ENCODE assay signal across 30 cellular contexts in the genomic region with DNA sequence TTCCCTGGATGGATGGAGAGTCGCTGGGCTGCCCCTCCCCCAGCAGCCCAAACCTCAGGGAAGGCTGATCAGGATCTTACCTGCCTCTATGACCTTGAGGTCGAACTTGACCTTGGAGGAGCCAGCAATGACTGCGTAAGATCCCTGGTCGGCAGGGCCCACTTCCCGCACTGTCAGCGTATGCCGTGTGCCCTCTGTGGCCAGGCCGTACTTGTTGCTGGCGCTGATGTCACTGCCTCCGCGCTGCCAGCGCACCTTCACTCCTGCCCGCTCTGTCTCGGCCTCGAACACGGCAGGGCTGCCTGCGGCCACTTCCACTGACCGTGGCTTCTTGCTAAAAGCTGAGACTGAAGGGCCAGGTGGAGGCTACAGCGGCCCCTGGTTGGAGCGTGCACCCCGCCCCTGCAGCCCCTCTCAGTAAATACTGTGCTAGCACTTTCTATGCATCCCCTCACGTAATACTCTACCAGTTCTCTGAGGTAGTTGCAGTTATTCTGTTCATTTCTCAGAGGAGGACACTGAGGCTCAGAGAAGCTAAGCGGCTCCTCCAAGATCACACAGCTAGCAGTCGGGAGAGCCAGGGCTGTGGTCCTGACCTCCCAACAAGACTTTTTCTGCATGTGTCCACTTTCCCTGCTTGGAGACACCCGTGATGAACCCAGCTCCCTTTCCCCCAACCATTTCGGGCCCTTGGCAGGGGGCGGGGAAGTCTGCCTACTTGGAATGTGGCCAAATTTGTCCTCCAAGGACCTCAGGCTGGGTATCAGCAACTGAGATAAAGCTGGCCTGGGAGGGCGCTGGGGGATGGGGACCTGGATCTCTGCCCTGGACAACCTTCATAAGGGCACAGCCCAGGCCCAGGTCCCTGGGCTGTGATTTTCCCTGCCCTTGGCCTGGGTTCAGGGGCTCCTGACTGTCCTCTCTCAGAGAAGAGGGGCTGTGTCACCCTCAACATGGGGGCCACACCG. TPM values are rescaled to one million over a fixed set of nuclear protein-coding genes. Genes with fewer than 3 reads are reported as not detected.
DNase-seq lines count a peak whose midpoint lies in the region; ATAC-seq and TF ChIP-seq lines count a peak whose summit lies in the region.
"Had no signal": no experiment of that assay in that cellular context is flagged by ENCODE, and none has a peak within 500 bp of the region (broad histone marks: within the 10 kb centered on the region; RNA-seq: fewer than 3 reads in every experiment).

No MANE protein-coding gene starts in this region.

- no peaks in the 10 kb centered on the region for H3K9me3 ChIP-seq in HUES48 (ENCODE audit: control insufficient read depth, insufficient read depth, low read length)
- no peaks in the 10 kb centered on the region for H3K9me3 ChIP-seq in testis
- H3K9me3 ChIP-seq: SJCRH30 had no signal

- H3K27ac ChIP-seq in HUES48 (ENCODE audit: low read depth, low read length), result no peak overlapping the region
- H3K27ac ChIP-seq in testis, result no peak overlapping the region
- H3K27ac ChIP-seq: neural progenitor cell, SJCRH30, skin epidermis had no signal

- peak overlapping the region; percentile 35 for H3K27ac Mint-ChIP-seq in memory B cell
- H3K27ac Mint-ChIP-seq: activated CD8-positive, alpha-beta T cell treated with anti-CD3 and anti-CD28 coated beads for 36 hours; activated naive CD4-positive, alpha-beta T cell treated with anti-CD3 and anti-CD28 coated beads, Interleukin-2, amount 50 U/mL, for 24 hours; activated T-helper 2 cell treated with anti-CD3 and anti-CD28 coated beads, Interferon-gamma antibody, Interleukin-2, Interleukin-4, amounts not matched to agents 10 μg/mL and 5 μg/mL and 100 μg/mL, durations not matched to agents 14 hours and 24 hours and 36 hours; CD4-positive, alpha-beta memory T cell; endodermal cell; neural progenitor cell had no signal

- 53 to 70% methylated on average over 15 to 29 of the region's 29 CpGs for WGBS in testis, 2 donors

- DNase-seq in Right ventricle myocardium inferior (ENCODE audit: missing footprints) (no peak), memory B cell (ENCODE audit: low spot score in 2 of 2) (no peak), testis (peak; percentile 52), C1 segment of cervical spinal cord (lab: John Stamatoyannopoulos, UW) (no peak), NOMO-1 (lab: John Stamatoyannopoulos, UW; ENCODE audit: unreplicated experiment in 2 of 2) (no peak)
- DNase-seq in activated CD4-positive, alpha-beta T cell treated with anti-CD3 and anti-CD28 coated beads for 1 hour, result no peak
- DNase-seq: activated CD4-positive, CD25-positive, alpha-beta regulatory T cell treated with anti-CD3 and anti-CD28 coated beads, Interleukin-2, amount 50 U/mL, for 72 hours; activated CD8-positive, alpha-beta T cell treated with anti-CD3 and anti-CD28 coated beads for 36 hours; anterior cingulate cortex; CD4-positive, alpha-beta memory T cell; cortex of kidney; endodermal cell; foreskin fibroblast; head of caudate nucleus; kidney glomerular epithelial cell; mammary epithelial cell; NCI-H1694; NCI-H2171 treated with DMSO at 0.1 percent for 48 hours; NCI-H524; T-helper 1 cell had no signal

- 0 out of 2 replicates have a peak overlapping the region, but pooled peaks have one; percentile 17 for H3K9ac ChIP-seq in HUES48 (ENCODE audit: low read depth, low read length)
- H3K9ac ChIP-seq: neural progenitor cell had no signal

- H3K4me3 ChIP-seq in HUES48 (ENCODE audit: low read depth, low read length) (no peak overlapping the region), testis (no peak overlapping the region)
- H3K4me3 ChIP-seq: GM12878, neural progenitor cell, SJCRH30, skin epidermis had no signal

- peaks cover 7% of the 10 kb centered on the region for H3K36me3 Mint-ChIP-seq in memory B cell
- H3K36me3 Mint-ChIP-seq: activated naive CD4-positive, alpha-beta T cell treated with anti-CD3 and anti-CD28 coated beads, Interleukin-2, amount 50 U/mL, for 24 hours; CD4-positive, alpha-beta memory T cell; neural progenitor cell; type B pancreatic cell had no signal

- H3K27me3 Mint-ChIP-seq in memory B cell, result no peaks in the 10 kb centered on the region
- H3K27me3 Mint-ChIP-seq: activated CD8-positive, alpha-beta T cell treated with anti-CD3 and anti-CD28 coated beads for 36 hours; activated naive CD4-positive, alpha-beta T cell treated with anti-CD3 and anti-CD28 coated beads, Interleukin-2, amount 50 U/mL, for 24 hours; CD4-positive, alpha-beta memory T cell; type B pancreatic cell had no signal

- H3K4me1 Mint-ChIP-seq in memory B cell, result no peaks in the 10 kb centered on the region
- H3K4me1 Mint-ChIP-seq: activated naive CD4-positive, alpha-beta T cell treated with anti-CD3 and anti-CD28 coated beads, Interleukin-2, amount 50 U/mL, for 24 hours; CD4-positive, alpha-beta memory T cell had no signal

- H3K27me3 ChIP-seq in HUES48 (ENCODE audit: control insufficient read depth, insufficient read depth, low read length) (no peaks in the 10 kb centered on the region), testis (no peaks in the 10 kb centered on the region)
- H3K27me3 ChIP-seq: neural progenitor cell had no signal

- ATAC-seq in Right ventricle myocardium inferior (peak; percentile 57), memory B cell (ENCODE audit: low read depth) (no peak)
- ATAC-seq: activated CD8-positive, alpha-beta T cell treated with anti-CD3 and anti-CD28 coated beads for 36 hours; esophagus mucosa; GM12878 had no signal

- H3K4me3 Mint-ChIP-seq in memory B cell, result no peak overlapping the region
- H3K4me3 Mint-ChIP-seq: activated CD8-positive, alpha-beta T cell treated with anti-CD3 and anti-CD28 coated beads for 36 hours; activated naive CD4-positive, alpha-beta T cell treated with anti-CD3 and anti-CD28 coated beads, Interleukin-2, amount 50 U/mL, for 24 hours; CD4-positive, alpha-beta memory T cell; endodermal cell; neural progenitor cell; type B pancreatic cell had no signal

- no peak for TF ChIP-seq POLR2A in testis (IDR thresholded peaks at IDR 0.05)

- TF ChIP-seq CTCF in testis (IDR thresholded peaks at IDR 0.05), result no peak

- H3K36me3 ChIP-seq in HUES48 (ENCODE audit: control insufficient read depth, insufficient read depth, low read length) (no peaks in the 10 kb centered on the region), testis (ENCODE audit: low read depth, missing control alignments) (no peaks in the 10 kb centered on the region)
- H3K36me3 ChIP-seq: neural progenitor cell, SJCRH30 had no signal

- intact Hi-C loops in Right ventricle myocardium inferior (cut with DNase I), result no loop called here
- intact Hi-C loops in testis (cut with DNase I; ENCODE audit: low total_unique reads), result loop anchor here (10.0 kb wide), 2 partner anchors 187 to 457 kb away; no protein-coding TSS in a partner anchor

- H3K4me1 ChIP-seq in HUES48 (ENCODE audit: control insufficient read depth, insufficient read depth, low read length) (peaks cover 6% of the 10 kb centered on the region), testis (peaks cover 6% of the 10 kb centered on the region)

- H3K9me3 Mint-ChIP-seq in memory B cell, result no peaks in the 10 kb centered on the region
- H3K9me3 Mint-ChIP-seq: activated CD8-positive, alpha-beta T cell treated with anti-CD3 and anti-CD28 coated beads for 36 hours; activated naive CD4-positive, alpha-beta T cell treated with anti-CD3 and anti-CD28 coated beads, Interleukin-2, amount 50 U/mL, for 24 hours; activated T-helper 2 cell treated with anti-CD3 and anti-CD28 coated beads, Interferon-gamma antibody, Interleukin-2, Interleukin-4, amounts not matched to agents 10 μg/mL and 5 μg/mL and 100 μg/mL, durations not matched to agents 14 hours and 24 hours and 36 hours; CD4-positive, alpha-beta memory T cell; endodermal cell; neural progenitor cell; type B pancreatic cell had no signal

RNA-seq across cellular contexts. Expression of a gene that starts 1.1 kb away (rescaled TPM):
- total RNA-seq in Right ventricle myocardium inferior (2,397 TPM), testis (under 1 TPM; 0.68 to 0.79 TPM)
- 1.7 TPM for polyA plus RNA-seq in testis (ENCODE audit: insufficient read depth, low read depth, low replicate concordance)
- total RNA-seq: activated CD8-positive, alpha-beta T cell treated with anti-CD3 and anti-CD28 coated beads for 36 hours; activated T-helper 2 cell treated with anti-CD3 and anti-CD28 coated beads, Interferon-gamma antibody, Interleukin-2, Interleukin-4, amounts not matched to agents 10 μg/mL and 5 μg/mL and 100 μg/mL, durations not matched to agents 14 hours and 24 hours and 36 hours; CD4-positive, alpha-beta memory T cell; Daoy; esophagus mucosa; GM12878; mammary epithelial cell; SJCRH30 had no signal
- polyA plus RNA-seq: CD4-positive, alpha-beta memory T cell; mammary epithelial cell had no signal

RNA-seq across cellular contexts. Expression of a gene that starts 26.9 kb away (rescaled TPM):
- total RNA-seq in Right ventricle myocardium inferior (14.6 TPM), testis (1 to 10 TPM; 4.6 to 7.4 TPM)
- polyA plus RNA-seq in testis (ENCODE audit: insufficient read depth, low read depth, low replicate concordance), result 16.3 TPM
- total RNA-seq: Daoy, endodermal cell, mammary epithelial cell, SJCRH30 had no signal
- polyA plus RNA-seq: mammary epithelial cell had no signal

RNA-seq across cellular contexts. Expression of a gene that starts 56.9 kb away (rescaled TPM):
- total RNA-seq in Right ventricle myocardium inferior (35.0 TPM), testis (10 to 100 TPM; 95.1 to 98.1 TPM)
- 99.2 TPM for polyA plus RNA-seq in testis (ENCODE audit: insufficient read depth, low read depth, low replicate concordance)

Comparison
In these comparisons a context has a peak if more than half of its experiments do, and no peak if none do; other contexts are left out.
1. RNA of a gene that starts 1.1 kb away (total RNA-seq): 2,397 TPM in Right ventricle myocardium inferior (single experiment); 0.68 to 0.79 TPM in testis; every median in the first group is over 1,000 times any median in the second.